In the genomic region with DNA sequence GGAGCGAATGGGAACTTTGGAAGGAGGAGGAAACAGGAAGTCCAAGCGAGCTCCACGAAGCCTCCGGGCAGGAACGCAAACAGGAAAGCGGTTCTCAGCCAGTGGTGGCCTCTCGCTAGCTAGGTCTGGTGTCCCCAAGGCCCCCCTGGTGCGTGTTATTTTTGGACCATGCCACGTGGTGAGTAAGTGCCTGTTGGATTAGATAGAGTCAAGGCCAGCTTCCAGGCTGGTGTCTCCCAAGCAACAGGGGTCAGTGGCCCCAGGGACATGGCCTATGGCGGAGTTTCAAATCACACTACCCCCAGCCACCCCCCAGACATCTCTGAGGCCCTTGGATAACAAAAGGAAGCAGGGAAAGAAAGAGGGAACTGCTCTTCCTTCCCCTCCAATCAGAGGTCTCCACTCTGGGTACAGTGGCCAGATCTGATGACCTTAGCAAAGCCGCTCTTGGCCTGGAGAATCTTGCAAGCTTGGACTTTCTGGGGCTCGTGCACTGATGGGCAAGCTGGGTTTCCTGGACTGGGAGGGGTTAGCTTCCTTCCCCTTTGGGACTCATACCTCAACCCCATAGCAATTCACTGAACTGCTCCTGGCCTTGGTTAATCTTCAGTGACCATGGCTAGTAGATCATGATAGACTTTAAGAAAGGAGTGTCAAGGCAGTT, we compare ENCODE assay signal across 24 cellular contexts. TPM values are rescaled to one million over a fixed set of nuclear protein-coding genes. Genes with fewer than 3 reads are reported as not detected.
DNase-seq lines count a peak whose midpoint lies in the region; ATAC-seq and TF ChIP-seq lines count a peak whose summit lies in the region.
"Had no signal": no experiment of that assay in that cellular context is flagged by ENCODE, and none has a peak within 500 bp of the region (broad histone marks: within the 10 kb centered on the region; RNA-seq: fewer than 3 reads in every experiment).

No MANE protein-coding gene starts in this region.

- 71 to 82% methylated on average over 12 of the region's 12 CpGs for WGBS in sigmoid colon, 2 donors

- no peak for TF ChIP-seq CTCF in left lung (IDR thresholded peaks at IDR 0.05)
- TF ChIP-seq CTCF in sigmoid colon (IDR thresholded peaks at IDR 0.05), result no peak

- H3K27me3 ChIP-seq in left lung (no peaks in the 10 kb centered on the region), sigmoid colon (no peaks in the 10 kb centered on the region), HAP-1 (ENCODE audit: low read depth) (no peaks in the 10 kb centered on the region)
- H3K27me3 ChIP-seq: neural progenitor cell, upper lobe of left lung had no signal

- no peak for TF ChIP-seq EP300 in sigmoid colon (IDR thresholded peaks at IDR 0.05)

- H3K9me3 ChIP-seq in left lung (no peaks in the 10 kb centered on the region), sigmoid colon (no peaks in the 10 kb centered on the region), HAP-1 (no peaks in the 10 kb centered on the region)
- H3K9me3 ChIP-seq: Caco-2, prostate gland, upper lobe of left lung had no signal

- ATAC-seq in Right ventricle myocardium inferior, result peak; percentile 89
- peak; percentile 74 for ATAC-seq in left lung
- no peak for ATAC-seq in HG02763 (IDR thresholded peaks at IDR 0.05; ENCODE audit: unreplicated experiment)
- ATAC-seq: activated CD8-positive, alpha-beta T cell treated with anti-CD3 and anti-CD28 coated beads, Interleukin-2, amount 10 ng/mL, durations not matched to agents 7 days and 5 days; GM12878; stimulated activated naive CD8-positive, alpha-beta T cell treated with anti-CD3 and anti-CD28 coated beads, Interleukin-15, Interleukin-2, amounts not matched to agents 100 U/mL and 50 U/mL, for 24 hours had no signal

- intact Hi-C loops in Right ventricle myocardium inferior (cut with DNase I), result loop anchor here (2.0 to 5.0 kb wide), 2 partner anchors 58 to 105 kb away; partner anchors contain the start of gene MAF
- intact Hi-C loops in left lung (cut with DNase I), result no loop called here
- intact Hi-C loops in sigmoid colon (cut with DNase I), result no loop called here

- no peak for TF ChIP-seq POLR2A in sigmoid colon (IDR thresholded peaks at IDR 0.05)

- H3K4me1 ChIP-seq in left lung (no peaks in the 10 kb centered on the region), sigmoid colon (no peaks in the 10 kb centered on the region), HAP-1 (no peaks in the 10 kb centered on the region)
- H3K4me1 ChIP-seq: Caco-2, neural progenitor cell, prostate gland, upper lobe of left lung had no signal

- no peak overlapping the region for H3K4me3 ChIP-seq in left lung
- no peak overlapping the region for H3K4me3 ChIP-seq in sigmoid colon
- H3K4me3 ChIP-seq in HAP-1, result no peak overlapping the region
- H3K4me3 ChIP-seq: GM12878, neural progenitor cell, prostate gland, upper lobe of left lung had no signal

- H3K27ac ChIP-seq in left lung, result no peak overlapping the region
- H3K27ac ChIP-seq in sigmoid colon, result peak overlapping the region in 1 of 4 donors; percentile 18
- H3K27ac ChIP-seq: neural progenitor cell, prostate gland had no signal

- DNase-seq in C1 segment of cervical spinal cord (lab: John Stamatoyannopoulos, UW), result peak in 8 of 14 donors; percentile 29 to 70 (median 52)
- peak; percentile 77 for DNase-seq in Right ventricle myocardium inferior (ENCODE audit: missing footprints)
- peak in 1 of 2 donors; percentile 50 for DNase-seq in left lung
- DNase-seq in sigmoid colon, result peak; percentile 75
- no peak for DNase-seq in glomerular visceral epithelial cell (ENCODE audit: extremely low spot score)
- DNase-seq in HAP-1 (ENCODE audit: low spot score in 2 of 2), result no peak
- no peak for DNase-seq in SIG-M5 treated with dmso at 0.1 percent for 504 hours (lab: John Stamatoyannopoulos, UW; ENCODE audit: unreplicated experiment)
- DNase-seq: activated CD4-positive, alpha-beta T cell treated with anti-CD3 and anti-CD28 coated beads for 1 hour; activated CD8-positive, alpha-beta T cell treated with anti-CD3 and anti-CD28 coated beads, Interleukin-2, amount 10 ng/mL, durations not matched to agents 7 days and 5 days; activated naive CD4-positive, alpha-beta T cell treated with Interleukin-2 at 50 U/mL for 16 hours; Caco-2; central memory CD4-positive, alpha-beta T cell; DMS79 treated with DMSO at 0.1 percent for 48 hours; KG1; NCI-H146; NCI-H2171; NCI-H69; stimulated activated CD4-positive, alpha-beta T cell treated with anti-CD3 and anti-CD28 coated beads, Interleukin-4, amount 100 ng/mL, for 24 hours; stimulated activated naive CD8-positive, alpha-beta T cell treated with anti-CD3 and anti-CD28 coated beads, Interleukin-15, Interleukin-2, amounts not matched to agents 100 U/mL and 50 U/mL, for 24 hours; upper lobe of left lung had no signal

- in situ Hi-C loops in HAP-1 (cut with MboI; ENCODE audit: low sequenced_read_pairs), result no loop called here

- H3K36me3 ChIP-seq in left lung, result no peaks in the 10 kb centered on the region
- no peaks in the 10 kb centered on the region for H3K36me3 ChIP-seq in sigmoid colon
- no peaks in the 10 kb centered on the region for H3K36me3 ChIP-seq in HAP-1 (replicated peaks)
- H3K36me3 ChIP-seq: neural progenitor cell, prostate gland, upper lobe of left lung had no signal

RNA-seq across cellular contexts. Expression of gene MAF, which starts 58.2 kb away (rescaled TPM):
- 19.6 TPM for total RNA-seq in Right ventricle myocardium inferior
- total RNA-seq in left lung, result 10 to 100 TPM; 52.2 to 60.8 TPM
- 10 to 100 TPM; 19.1 to 46.3 (median 36.2) TPM for total RNA-seq in sigmoid colon
- 10 to 100 TPM in 1 of 3 donors, 1 to 10 TPM in 2; 6.0 to 12.6 (median 9.2) TPM for polyA plus RNA-seq in sigmoid colon

Comparison
In these comparisons a context has a peak if more than half of its experiments do, and no peak if none do; other contexts are left out.
1. DNase-seq: peak in C1 segment of cervical spinal cord (8 of 14), Right ventricle myocardium inferior (single experiment) and sigmoid colon (single experiment); none in glomerular visceral epithelial cell (single experiment), HAP-1 (0 of 2) and SIG-M5 treated with dmso at 0.1 percent for 504 hours (single experiment).